Comparison of ENCODE assay signal across 19 cellular contexts in genomic region chr5:39986614-39987013, GRCh38.
A peak's percentile ranks its signal among the peaks of the same experiment; 100 is the strongest.
DNase-seq lines count a peak whose midpoint lies in the region; ATAC-seq and TF ChIP-seq lines count a peak whose summit lies in the region.
"Had no signal": no experiment of that assay in that cellular context is flagged by ENCODE, and none has a peak within 500 bp of the region (broad histone marks: within the 10 kb centered on the region; RNA-seq: fewer than 3 reads in every experiment).

No MANE protein-coding gene starts in this region.

- no peaks in the 10 kb centered on the region for H3K9me3 ChIP-seq in right atrium auricular region
- H3K9me3 ChIP-seq: gastrocnemius medialis, Peyer's patch, uterus had no signal

- no peaks in the 10 kb centered on the region for H3K27me3 ChIP-seq in foreskin keratinocyte
- H3K27me3 ChIP-seq in right atrium auricular region, result no peaks in the 10 kb centered on the region
- H3K27me3 ChIP-seq: gastrocnemius medialis, Peyer's patch, uterus had no signal

- no peak for ATAC-seq in foreskin keratinocyte
- no peak for ATAC-seq in HG02973 (IDR thresholded peaks at IDR 0.05; ENCODE audit: unreplicated experiment)
- ATAC-seq: gastrocnemius medialis, left ventricle myocardium superior had no signal

- DNase-seq in AG10803 (ENCODE audit: low read depth) (peak; percentile 44), LNCaP clone FGC (ENCODE audit: low read depth) (no peak), cardiac fibroblast (ENCODE audit: low read depth in 2 of 2) (peak in 1 of 2 donors; percentile 11), foreskin keratinocyte (no peak), right atrium auricular region (ENCODE audit: low spot score) (no peak), SKM-1 treated with dmso at 0.1 percent for 144 hours (lab: John Stamatoyannopoulos, UW; ENCODE audit: unreplicated experiment) (no peak), NCI-H2029 (lab: John Stamatoyannopoulos, UW) (no peak)
- DNase-seq: CD4-positive, alpha-beta T cell; gastrocnemius medialis; GDM1; HCEC 1CT; hypothalamus; left ventricle myocardium superior; NCI-H187 treated with DMSO at 0.1 percent for 48 hours; NCI-H446; Peyer's patch; uterus had no signal

- H3K36me3 ChIP-seq in right atrium auricular region, result no peaks in the 10 kb centered on the region
- H3K36me3 ChIP-seq: gastrocnemius medialis, Peyer's patch, uterus had no signal

- H3K27ac ChIP-seq in foreskin keratinocyte, result no peak overlapping the region
- H3K27ac ChIP-seq in right atrium auricular region, result no peak overlapping the region
- H3K27ac ChIP-seq: gastrocnemius medialis, KMS-11, Peyer's patch, uterus had no signal

- no peaks in the 10 kb centered on the region for H3K4me1 ChIP-seq in foreskin keratinocyte
- no peaks in the 10 kb centered on the region for H3K4me1 ChIP-seq in right atrium auricular region
- H3K4me1 ChIP-seq: gastrocnemius medialis, Peyer's patch, uterus had no signal

- H3K4me3 ChIP-seq in AG10803 (ENCODE audit: low read length) (no peak overlapping the region), LNCaP clone FGC (ENCODE audit: low read depth, low read length) (no peak overlapping the region), cardiac fibroblast (replicated peaks in 1 of 2; ENCODE audit: low read depth in 2 of 2, low read length in 2 of 2) (no peak overlapping the region), right atrium auricular region (no peak overlapping the region)
- H3K4me3 ChIP-seq: gastrocnemius medialis, Peyer's patch, uterus had no signal

- peak; percentile 33; the same call in 1 of the 2 replicates for TF ChIP-seq CTCF in AG10803 (conservative IDR thresholded peaks at IDR 0.05; ENCODE audit: low read length)
- TF ChIP-seq CTCF in LNCaP clone FGC (IDR thresholded peaks at IDR 0.05; ENCODE audit: control insufficient read depth, extremely low read depth, insufficient read depth), result 0 out of 2 replicates have a peak, but pooled peaks have one; percentile 11
- peak; percentile 29 for TF ChIP-seq CTCF in cardiac fibroblast (IDR thresholded peaks at IDR 0.05; ENCODE audit: low read depth, low read length)
- peak; percentile 36 for TF ChIP-seq CTCF in foreskin keratinocyte (conservative IDR thresholded peaks at IDR 0.05)
- no peak for TF ChIP-seq CTCF in right atrium auricular region (IDR thresholded peaks at IDR 0.05)

Comparison
In these comparisons a context has a peak if more than half of its experiments do, and no peak if none do; other contexts are left out.
1. CTCF ChIP-seq: peak in AG10803 (single experiment), LNCaP clone FGC (single experiment), cardiac fibroblast (single experiment) and foreskin keratinocyte (single experiment); none in right atrium auricular region (0 of 2).